In the genomic region with DNA sequence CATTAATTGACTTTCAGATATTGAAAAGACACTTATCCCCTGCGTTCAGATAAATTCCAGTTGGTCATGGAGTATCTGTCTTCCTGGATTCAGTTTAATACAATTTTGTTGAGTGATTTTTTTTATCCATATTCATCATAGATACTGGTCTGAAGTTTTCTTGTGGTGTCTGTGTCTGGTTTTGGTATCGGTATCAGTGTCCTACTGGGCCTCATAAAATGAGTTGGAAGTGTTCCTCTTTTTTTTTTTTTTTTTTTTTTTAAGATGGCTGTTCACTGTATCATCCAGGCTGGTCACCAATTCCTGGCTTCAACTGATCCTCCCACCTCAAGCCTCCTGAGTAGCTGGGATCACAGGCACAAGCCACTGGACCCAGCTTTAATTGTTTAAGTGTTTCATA, we compare ENCODE assay signal across 2 cellular contexts.
TF ChIP-seq lines count a peak whose summit lies in the region.

No MANE protein-coding gene starts in this region.

TF ChIP-seq in K562, 482 proteins besides CTCF, POLR2A, EP300 and RAD21:
- TF ChIP-seq ZNF384 (IDR thresholded peaks at IDR 0.05; ENCODE audit: low read depth, low read length) (peak; percentile 49; the same call in 1 of the 2 replicates), ESRRA (IDR thresholded peaks at IDR 0.05; ENCODE audit: borderline replicate concordance, low read depth) (no peak), SPI1 (IDR thresholded peaks at IDR 0.05; ENCODE audit: borderline replicate concordance, low read depth, low read length) (peak; percentile 52; the same call in 1 of the 2 replicates)

TF ChIP-seq in neural cell, 6 proteins besides CTCF, POLR2A, EP300 and RAD21:
- no peak for TF ChIP-seq MXI1 (conservative IDR thresholded peaks at IDR 0.05; ENCODE audit: poor library complexity, severe bottlenecking)
- TF ChIP-seq TAF1 (IDR thresholded peaks at IDR 0.05; ENCODE audit: low read depth) = no peak
- no peak for TF ChIP-seq POLR2AphosphoS5 (IDR thresholded peaks at IDR 0.05)
- TF ChIP-seq EZH2 (IDR thresholded peaks at IDR 0.05; ENCODE audit: borderline replicate concordance, insufficient read depth, low read length, poor library complexity, severe bottlenecking) = no peak
- TF ChIP-seq, protein P1, sequence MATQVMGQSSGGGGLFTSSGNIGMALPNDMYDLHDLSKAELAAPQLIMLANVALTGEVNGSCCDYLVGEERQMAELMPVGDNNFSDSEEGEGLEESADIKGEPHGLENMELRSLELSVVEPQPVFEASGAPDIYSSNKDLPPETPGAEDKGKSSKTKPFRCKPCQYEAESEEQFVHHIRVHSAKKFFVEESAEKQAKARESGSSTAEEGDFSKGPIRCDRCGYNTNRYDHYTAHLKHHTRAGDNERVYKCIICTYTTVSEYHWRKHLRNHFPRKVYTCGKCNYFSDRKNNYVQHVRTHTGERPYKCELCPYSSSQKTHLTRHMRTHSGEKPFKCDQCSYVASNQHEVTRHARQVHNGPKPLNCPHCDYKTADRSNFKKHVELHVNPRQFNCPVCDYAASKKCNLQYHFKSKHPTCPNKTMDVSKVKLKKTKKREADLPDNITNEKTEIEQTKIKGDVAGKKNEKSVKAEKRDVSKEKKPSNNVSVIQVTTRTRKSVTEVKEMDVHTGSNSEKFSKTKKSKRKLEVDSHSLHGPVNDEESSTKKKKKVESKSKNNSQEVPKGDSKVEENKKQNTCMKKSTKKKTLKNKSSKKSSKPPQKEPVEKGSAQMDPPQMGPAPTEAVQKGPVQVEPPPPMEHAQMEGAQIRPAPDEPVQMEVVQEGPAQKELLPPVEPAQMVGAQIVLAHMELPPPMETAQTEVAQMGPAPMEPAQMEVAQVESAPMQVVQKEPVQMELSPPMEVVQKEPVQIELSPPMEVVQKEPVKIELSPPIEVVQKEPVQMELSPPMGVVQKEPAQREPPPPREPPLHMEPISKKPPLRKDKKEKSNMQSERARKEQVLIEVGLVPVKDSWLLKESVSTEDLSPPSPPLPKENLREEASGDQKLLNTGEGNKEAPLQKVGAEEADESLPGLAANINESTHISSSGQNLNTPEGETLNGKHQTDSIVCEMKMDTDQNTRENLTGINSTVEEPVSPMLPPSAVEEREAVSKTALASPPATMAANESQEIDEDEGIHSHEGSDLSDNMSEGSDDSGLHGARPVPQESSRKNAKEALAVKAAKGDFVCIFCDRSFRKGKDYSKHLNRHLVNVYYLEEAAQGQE (IDR thresholded peaks at IDR 0.05; ENCODE audit: borderline replicate concordance) = no peak
- no peak for TF ChIP-seq SMC3 (conservative IDR thresholded peaks at IDR 0.05; ENCODE audit: poor library complexity)
